In the genomic region with DNA sequence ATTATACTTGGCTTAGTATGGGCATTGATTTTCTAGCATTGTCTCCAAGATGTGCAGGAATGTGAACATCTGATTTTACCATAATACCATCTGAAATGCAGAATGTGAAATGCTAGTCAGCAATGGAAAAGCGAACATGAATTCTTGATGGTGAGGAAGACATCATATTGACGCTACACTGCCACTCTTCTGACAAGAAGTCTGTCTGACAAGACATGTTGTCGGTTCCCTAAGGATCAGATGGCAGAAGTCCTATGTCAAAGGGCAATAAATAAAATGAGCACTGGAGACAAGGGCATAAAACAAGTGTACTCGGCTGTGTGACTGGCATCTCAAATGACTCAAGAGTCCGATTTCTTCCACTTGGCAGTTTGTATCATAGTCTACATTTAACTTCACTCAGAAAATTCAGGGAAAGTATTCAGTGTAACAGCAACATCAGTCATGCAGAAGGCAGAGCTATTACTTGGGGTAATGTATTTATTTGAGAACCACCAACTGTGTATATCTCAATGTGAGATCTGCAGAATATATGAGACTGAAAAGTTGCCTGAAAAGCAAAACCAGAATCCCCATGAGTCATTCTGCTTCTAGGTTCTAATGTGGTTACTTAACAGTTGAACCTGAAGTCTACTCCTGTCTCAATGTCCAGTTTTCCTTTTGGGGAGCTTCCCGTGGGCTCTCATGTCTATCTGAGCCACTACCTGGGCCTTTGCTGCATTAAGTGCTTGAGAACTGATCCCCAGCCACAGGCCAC, we compare ENCODE assay signal across 31 cellular contexts. TPM values are rescaled to one million over a fixed set of nuclear protein-coding genes. Genes with fewer than 3 reads are reported as not detected.
"Had no signal": no experiment of that assay in that cellular context is flagged by ENCODE, and none has a peak within 500 bp of the region (broad histone marks: within the 10 kb centered on the region; RNA-seq: fewer than 3 reads in every experiment).

No MANE protein-coding gene starts in this region.

- ATAC-seq: activated naive CD8-positive, alpha-beta T cell treated with anti-CD3 and anti-CD28 coated beads, Interleukin-2, amount 50 U/mL, for 24 hours; activated T-cell treated with anti-CD3 and anti-CD28 coated beads, Interleukin-2, amount 50 U/mL, for 4 hours had no signal

- H3K4me3 ChIP-seq: cardiac muscle cell had no signal

- H3K27me3 ChIP-seq: cardiac muscle cell had no signal

- DNase-seq: activated B cell treated with CpG ODN at 0.5 μM for 24 hours; activated CD4-positive, alpha-beta memory T cell treated with anti-CD3 and anti-CD28 coated beads for 36 hours; activated CD4-positive, alpha-beta T cell treated with anti-CD3 and anti-CD28 coated beads for 4 hours; activated CD4-positive, alpha-beta T cell treated with anti-CD3 and anti-CD28 coated beads, Interleukin-2, amount 50 U/mL, for 1 hour; activated CD4-positive, CD25-positive, alpha-beta regulatory T cell treated with anti-CD3 and anti-CD28 coated beads, Interleukin-2, amount 50 U/mL, for 72 hours; activated CD8-positive, alpha-beta memory T cell treated with anti-CD3 and anti-CD28 coated beads, Interleukin-2, amount 50 U/mL, for 4 hours; activated naive CD4-positive, alpha-beta T cell treated with anti-CD3 and anti-CD28 coated beads, Interleukin-2, amount 10 ng/mL, durations not matched to agents 7 days and 5 days; activated naive CD8-positive, alpha-beta T cell treated with anti-CD3 and anti-CD28 coated beads, Interleukin-2, amount 50 U/mL, for 24 hours; activated T-cell treated with anti-CD3 and anti-CD28 coated beads for 4 hours; activated T-cell treated with anti-CD3 and anti-CD28 coated beads, Interleukin-2, amount 50 U/mL, for 4 hours; anterior cingulate cortex; Kasumi-1; KG1; NCI-H1105; NCI-H1417 treated with DMSO at 0.1 percent for 48 hours; NCI-H187 treated with DMSO at 0.1 percent for 48 hours; NCI-H2081 treated with DMSO at 0.1 percent for 48 hours; NCI-H226; NCI-H446 treated with DMSO at 0.1 percent for 48 hours; NCI-H524; NCI-H69; NCI-H82; Right ventricle myocardium superior; SW 1271; T-helper 1 cell; T-helper 2 cell; T-helper 9 cell had no signal

- H3K36me3 ChIP-seq: cardiac muscle cell had no signal

- H3K27ac ChIP-seq: cardiac muscle cell, VCaP had no signal

RNA-seq across cellular contexts. Expression of a gene that starts 51.5 kb away (rescaled TPM):
- total RNA-seq: activated B cell treated with CpG ODN at 0.5 μM for 24 hours; activated CD4-positive, alpha-beta memory T cell treated with anti-CD3 and anti-CD28 coated beads for 36 hours; activated T-cell treated with anti-CD3 and anti-CD28 coated beads, Interleukin-2, amount 50 U/mL, for 4 hours; activated T-helper 1 cell treated with anti-CD3 and anti-CD28 coated beads, Interleukin-12 subunit alpha, Interleukin-12 subunit beta, Interleukin-2, Interleukin-4 antibody, amounts not matched to agents 30 ng/mL and 10 ng/mL and 1 ng/mL, durations not matched to agents 14 hours and 24 hours and 36 hours; cardiac muscle cell; OCI-LY7; Right ventricle myocardium superior had no signal
- polyA plus RNA-seq: cardiac muscle cell had no signal
